Comparison of ENCODE assay signal across 30 cellular contexts in genomic region chr14:101939771-101940170, GRCh38.
"Had no signal": no experiment of that assay in that cellular context is flagged by ENCODE, and none has a peak within 500 bp of the region (broad histone marks: within the 10 kb centered on the region; RNA-seq: fewer than 3 reads in every experiment).

No MANE protein-coding gene starts in this region.

- H3K36me3 Mint-ChIP-seq: activated CD8-positive, alpha-beta memory T cell treated with anti-CD3 and anti-CD28 coated beads, Interleukin-2, amount 10 ng/mL, durations not matched to agents 7 days and 5 days; activated naive CD4-positive, alpha-beta T cell treated with anti-CD3 and anti-CD28 coated beads, Interleukin-2, amount 10 ng/mL, durations not matched to agents 7 days and 5 days; activated naive CD8-positive, alpha-beta T cell had no signal

- H3K9me3 ChIP-seq: body of pancreas, breast epithelium, SJCRH30 had no signal

- H3K4me3 Mint-ChIP-seq: activated CD4-positive, alpha-beta memory T cell treated with anti-CD3 and anti-CD28 coated beads, Interleukin-2, amount 10 ng/mL, durations not matched to agents 7 days and 5 days; activated CD8-positive, alpha-beta memory T cell treated with anti-CD3 and anti-CD28 coated beads, Interleukin-2, amount 10 ng/mL, durations not matched to agents 7 days and 5 days; activated naive CD4-positive, alpha-beta T cell treated with anti-CD3 and anti-CD28 coated beads, Interleukin-2, amount 10 ng/mL, durations not matched to agents 7 days and 5 days; activated naive CD8-positive, alpha-beta T cell had no signal

- H3K27ac ChIP-seq: body of pancreas, breast epithelium, PC-9, RWPE1, SJCRH30, SK-N-MC, WERI-Rb-1 had no signal

- H3K4me1 ChIP-seq: body of pancreas, breast epithelium, SJCRH30 had no signal

- H3K36me3 ChIP-seq: breast epithelium, SJCRH30, WERI-Rb-1 had no signal

- H3K4me3 ChIP-seq: body of pancreas, breast epithelium, K562, PC-9, SJCRH30, SK-N-MC had no signal

- ATAC-seq: activated CD8-positive, alpha-beta memory T cell treated with anti-CD3 and anti-CD28 coated beads, Interleukin-2, amount 10 ng/mL, durations not matched to agents 7 days and 5 days; body of pancreas; Right ventricle myocardium inferior had no signal

- DNase-seq: activated CD4-positive, alpha-beta memory T cell treated with anti-CD3 and anti-CD28 coated beads, Interleukin-2, amount 10 ng/mL, durations not matched to agents 7 days and 5 days; activated CD4-positive, alpha-beta T cell treated with anti-CD3 and anti-CD28 coated beads for 1 hour; activated CD4-positive, alpha-beta T cell treated with anti-CD3 and anti-CD28 coated beads for 48 hours; activated CD4-positive, CD25-positive, alpha-beta regulatory T cell; activated CD8-positive, alpha-beta memory T cell treated with anti-CD3 and anti-CD28 coated beads for 24 hours; activated CD8-positive, alpha-beta memory T cell treated with anti-CD3 and anti-CD28 coated beads, Interleukin-2, amount 10 ng/mL, durations not matched to agents 7 days and 5 days; activated CD8-positive, alpha-beta memory T cell treated with anti-CD3 and anti-CD28 coated beads, Interleukin-2, amount 50 U/mL, for 48 hours; activated effector memory CD4-positive, alpha-beta T cell treated with Interleukin-2 at 50 U/mL for 16 hours; activated naive CD4-positive, alpha-beta T cell treated with anti-CD3 and anti-CD28 coated beads, Interleukin-2, amount 10 ng/mL, durations not matched to agents 7 days and 5 days; activated T-cell treated with anti-CD3 and anti-CD28 coated beads, Interleukin-2, amount 50 U/mL, for 48 hours; amygdala; body of pancreas; IMR-90; NCI-H1105; NCI-H1417 treated with DMSO at 0.1 percent for 48 hours; NCI-H1930; NCI-H510A; NCI-H526; NCI-H748 treated with DMSO at 0.1 percent for 48 hours; NK-92 treated with Interleukin-12 subunit alpha and Interleukin-12 subunit beta, amount 100 ng/mL, for 24 hours; PC-9; SJCRH30; T1000; WERI-Rb-1 had no signal

- H3K27ac Mint-ChIP-seq: activated CD4-positive, alpha-beta memory T cell treated with anti-CD3 and anti-CD28 coated beads, Interleukin-2, amount 10 ng/mL, durations not matched to agents 7 days and 5 days; activated CD8-positive, alpha-beta memory T cell treated with anti-CD3 and anti-CD28 coated beads, Interleukin-2, amount 10 ng/mL, durations not matched to agents 7 days and 5 days; activated naive CD4-positive, alpha-beta T cell treated with anti-CD3 and anti-CD28 coated beads, Interleukin-2, amount 10 ng/mL, durations not matched to agents 7 days and 5 days; activated naive CD8-positive, alpha-beta T cell had no signal

- H3K9me3 Mint-ChIP-seq: activated CD4-positive, alpha-beta memory T cell treated with anti-CD3 and anti-CD28 coated beads, Interleukin-2, amount 10 ng/mL, durations not matched to agents 7 days and 5 days; activated naive CD4-positive, alpha-beta T cell treated with anti-CD3 and anti-CD28 coated beads, Interleukin-2, amount 10 ng/mL, durations not matched to agents 7 days and 5 days had no signal

- H3K27me3 ChIP-seq: body of pancreas, SJCRH30 had no signal
